ENCODE assay signal across 23 cellular contexts in the genomic region with DNA sequence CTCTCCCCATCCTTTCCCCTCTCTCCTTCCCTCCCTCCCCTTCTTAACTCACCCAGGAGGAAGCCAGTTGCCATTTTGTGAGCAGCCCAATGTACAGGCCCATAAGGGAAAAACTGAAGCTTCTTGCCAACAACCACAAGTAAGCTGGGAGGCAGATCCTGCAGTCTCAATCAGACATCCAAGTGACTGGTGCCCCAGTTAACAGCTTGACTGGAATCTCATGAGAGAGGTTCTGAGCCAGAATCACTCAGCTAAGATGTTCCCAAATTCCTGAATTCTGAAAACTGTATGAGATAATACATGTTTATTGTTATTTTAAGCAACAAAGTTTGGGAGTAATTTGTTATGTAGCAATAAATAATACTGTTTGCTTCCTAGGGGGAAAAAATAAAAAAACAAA.
"Had no signal": no experiment of that assay in that cellular context is flagged by ENCODE, and none has a peak within 500 bp of the region (broad histone marks: within the 10 kb centered on the region; RNA-seq: fewer than 3 reads in every experiment).

No MANE protein-coding gene starts in this region.

- H3K79me2 ChIP-seq: hepatocyte had no signal

- H3K27ac ChIP-seq: coronary artery, dorsolateral prefrontal cortex, esophagus muscularis mucosa, foreskin keratinocyte, gastroesophageal sphincter, heart left ventricle, hepatocyte, left ventricle myocardium inferior, lower lobe of right lung had no signal

- H3K27me3 ChIP-seq: dorsolateral prefrontal cortex, esophagus muscularis mucosa, foreskin keratinocyte, gastroesophageal sphincter, heart left ventricle, hepatocyte had no signal

- H3K4me2 ChIP-seq: hepatocyte had no signal

- H3K27ac Mint-ChIP-seq: immature natural killer cell, mesothelial cell of epicardium, naive B cell had no signal

- DNase-seq: dermis blood vessel endothelial cell; dorsolateral prefrontal cortex; effector CD4-positive, alpha-beta T cell; effector memory CD4-positive, alpha-beta T cell; foreskin keratinocyte; heart left ventricle; hypothalamus; immature natural killer cell; islet precursor cell; kidney; kidney glomerular epithelial cell; left colon; left ventricle myocardium inferior; lower lobe of right lung; mesenchymal stem cell; mucosa of descending colon; naive B cell had no signal

- H3K4me3 ChIP-seq: coronary artery, dorsolateral prefrontal cortex, esophagus muscularis mucosa, gastroesophageal sphincter, heart left ventricle, hepatocyte, left ventricle myocardium inferior, lower lobe of right lung, mucosa of descending colon had no signal

- H3K4me3 Mint-ChIP-seq: immature natural killer cell, mesothelial cell of epicardium, naive B cell had no signal

- ATAC-seq: foreskin keratinocyte, gastroesophageal sphincter, heart left ventricle, left colon, left lobe of liver, lower lobe of right lung, mucosa of descending colon had no signal

- H2AFZ ChIP-seq: hepatocyte had no signal

- H3K4me1 ChIP-seq: esophagus muscularis mucosa, foreskin keratinocyte, gastroesophageal sphincter, left ventricle myocardium inferior, lower lobe of right lung had no signal

- H3K4me1 Mint-ChIP-seq: immature natural killer cell, mesothelial cell of epicardium, naive B cell had no signal

- H3K36me3 ChIP-seq: esophagus muscularis mucosa, gastroesophageal sphincter, heart left ventricle, left ventricle myocardium inferior, lower lobe of right lung had no signal

- H3K27me3 Mint-ChIP-seq: naive B cell had no signal
